ENCODE assay signal across 8 cellular contexts in genomic region chr11:65121447-65121864, GRCh38. TPM values are rescaled to one million over a fixed set of nuclear protein-coding genes. Genes with fewer than 3 reads are reported as not detected.
DNase-seq lines count a peak whose midpoint lies in the region; ATAC-seq, FAIRE-seq and TF ChIP-seq lines count a peak whose summit lies in the region.

No MANE protein-coding gene starts in this region.

- H3K4me1 Mint-ChIP-seq in T-cell: peaks cover 47 to 61% (median 52%) of the 10 kb centered on the region in 3 donors

- ATAC-seq in T-cell (replicated peaks in 1 of 4) (no peak), pancreas (no peak), GM19463 (IDR thresholded peaks at IDR 0.05; ENCODE audit: unreplicated experiment) (no peak)

- WGBS in esophagus, 2 donors: 1% methylated on average over 22 of the region's 22 CpGs
- 0 to 2% methylated on average over 22 of the region's 22 CpGs for WGBS in pancreas, 2 donors

- POLR2A ChIA-PET in HEK293 (lab: Yijun Ruan, JAX) (interaction anchor here (0.7 to 3.2 kb wide), 20 partner anchors 9 to 343 kb away, joined by 3 to 57 read pairs (median 6); partner anchors contain the start of genes ARL2, CAPN1, CDCA5 and NEAT1), T-cell (lab: Charles Lee) (interaction anchor here (0.6 to 2.2 kb wide), 4 partner anchors 8 to 26 kb away, joined by 3 to 12 read pairs (median 6); partner anchors contain the start of genes SYVN1 (in 1 of the 2), TM7SF2 (in 1 of the 2) and VPS51 (in 1 of the 2))

- peak overlapping the region; percentile 55; the same call in 1 of the 2 replicates for H3K27ac ChIP-seq in HEK293 (ENCODE audit: extremely low read depth, low read depth, low read length)
- H3K27ac ChIP-seq in esophagus (ENCODE audit: low read depth in 2 of 2, low read length in 1 of 2): peak overlapping the region; percentile 94 to 98
- peak overlapping the region; percentile 77 to 90 (median 84) for H3K27ac ChIP-seq in pancreas

- peaks cover 49% of the 10 kb centered on the region for H3K36me3 Mint-ChIP-seq in T-cell

- peak overlapping the region; percentile 72 for H3K4me3 ChIP-seq in HEK293 (ENCODE audit: low read depth, low read length)
- peak overlapping the region; percentile 76 to 92 for H3K4me3 ChIP-seq in esophagus (ENCODE audit: low read depth in 1 of 2, low read length in 2 of 2)
- peak overlapping the region; percentile 63 to 95 (median 78) for H3K4me3 ChIP-seq in pancreas

- H3K4me1 ChIP-seq in HEK293 (ENCODE audit: control insufficient read depth, insufficient read depth, low read length) (peaks cover 3% of the 10 kb centered on the region; the same call in 1 of the 2 replicates), esophagus (ENCODE audit: control insufficient read depth in 2 of 2, insufficient read depth in 2 of 2, low read length in 1 of 2) (peaks cover 0 to 2% of the 10 kb centered on the region in 2 donors), pancreas (peaks cover 4 to 16% (median 9%) of the 10 kb centered on the region in 3 donors)

- H3K36me3 ChIP-seq in HEK293 (ENCODE audit: control insufficient read depth in 2 of 2, insufficient read depth in 1 of 2, low read length in 2 of 2) (peaks cover 3 to 61% of the 10 kb centered on the region in 2 experiments; a peak in 2 of 3 replicates), esophagus (ENCODE audit: control insufficient read depth in 2 of 2, insufficient read depth in 2 of 2, low read length in 1 of 2) (peaks cover 11 to 24% of the 10 kb centered on the region in 2 donors), pancreas (peaks cover 3 to 31% (median 17%) of the 10 kb centered on the region in 3 donors)

- no peak for FAIRE-seq in pancreas (lab: Jason Lieb, UNC)

- H3K9me3 Mint-ChIP-seq in T-cell: no peaks in the 10 kb centered on the region

- TF ChIP-seq CTCF in HEK293 (tag by site-specific recombination; IDR thresholded peaks at IDR 0.05) (no peak), pancreas (IDR thresholded peaks at IDR 0.05) (no peak)

- H3K4me3 Mint-ChIP-seq in T-cell: peak overlapping the region; percentile 96 to 100 (median 96)

- intact Hi-C loops in pancreas (cut with DNase I): no loop called here

- DNase-seq in T-cell (peak in 2 of 34 experiments; percentile 25 to 35), pancreas (peak in 4 of 6 donors; percentile 34 to 66 (median 55)), GF-D8 (lab: John Stamatoyannopoulos, UW) (no peak), hippocampal formation (lab: John Stamatoyannopoulos, UW) (no peak), NCI-H1694 treated with DMSO at 0.1 percent for 48 hours (lab: John Stamatoyannopoulos, UW) (no peak)

- H3K27ac Mint-ChIP-seq in T-cell: peak overlapping the region; percentile 98 to 100

- H3K9me3 ChIP-seq in HEK293 (ENCODE audit: control insufficient read depth, insufficient read depth, low read depth, low read length) (no peaks in the 10 kb centered on the region), esophagus (ENCODE audit: control insufficient read depth in 2 of 2, insufficient read depth in 1 of 2, low read depth in 1 of 2, low read length in 1 of 2) (no peaks in the 10 kb centered on the region), pancreas (no peaks in the 10 kb centered on the region)

- H3K27me3 Mint-ChIP-seq in T-cell: no peaks in the 10 kb centered on the region

- CTCF ChIA-PET in HEK293 (lab: Yijun Ruan, JAX) (interaction anchor here (0.7 to 3.4 kb wide), 6 partner anchors 10 to 234 kb away, joined by 3 to 37 read pairs (median 4); partner anchors contain the start of genes CDC42EP2 and TM7SF2), T-cell (lab: Charles Lee) (interaction anchor here in 1 of 2 donors (0.8 to 2.3 kb wide), 6 partner anchors 8 to 59 kb away, joined by 3 to 13 read pairs (median 7); partner anchors contain the start of genes CDCA5 and TM7SF2)

- H3K27me3 ChIP-seq in esophagus (ENCODE audit: control insufficient read depth in 1 of 2, insufficient read depth in 2 of 2, low read length in 2 of 2): no peaks in the 10 kb centered on the region
- H3K27me3 ChIP-seq in pancreas: no peaks in the 10 kb centered on the region

TF ChIP-seq in HEK293, 187 proteins besides CTCF, POLR2A, EP300 and RAD21:
- TF ChIP-seq PRDM10 (tag by site-specific recombination; IDR thresholded peaks at IDR 0.05) (peak; percentile 39; the same call in 1 of the 2 replicates), ZNF660 (tag by site-specific recombination; IDR thresholded peaks at IDR 0.05) (no peak)

RNA-seq across cellular contexts. Expression of gene FAU, which starts 0.5 kb away (rescaled TPM):
- 1,000 to 10,000 TPM; 1,477 to 1,924 (median 1,724) TPM for total RNA-seq in T-cell
- polyA plus RNA-seq in esophagus: 100 to 1,000 TPM; 789 to 817 TPM
- 100 to 1,000 TPM; 493 to 810 (median 529) TPM for total RNA-seq in pancreas
- polyA plus RNA-seq in pancreas: 100 to 1,000 TPM; 530 to 652 TPM

RNA-seq across cellular contexts. Expression of gene MRPL49, which starts 0.7 kb away (rescaled TPM):
- total RNA-seq in T-cell (10 to 100 TPM; 48.3 to 58.8 (median 55.1) TPM), pancreas (10 to 100 TPM; 13.9 to 31.2 (median 21.4) TPM)
- polyA plus RNA-seq in esophagus (10 to 100 TPM; 18.9 to 44.3 TPM), pancreas (10 to 100 TPM; 10.3 to 30.3 TPM)

RNA-seq across cellular contexts. Expression of gene ZNHIT2, which starts 4.0 kb away (rescaled TPM):
- 10 to 100 TPM in 3 of 5 donors, 1 to 10 TPM in 2; 7.0 to 20.4 (median 18.1) TPM for total RNA-seq in T-cell
- polyA plus RNA-seq in esophagus: 10 to 100 TPM; 12.4 to 13.3 TPM
- total RNA-seq in pancreas: 10 to 100 TPM in 1 of 6 donors, 1 to 10 TPM in 5; 4.3 to 11.7 (median 7.1) TPM
- 10 to 100 TPM; 14.0 to 17.8 TPM for polyA plus RNA-seq in pancreas

RNA-seq across cellular contexts. Expression of gene TM7SF2, which starts 9.8 kb away (rescaled TPM):
- 10 to 100 TPM; 23.7 to 34.2 (median 28.6) TPM for total RNA-seq in T-cell
- polyA plus RNA-seq in esophagus: 10 to 100 TPM; 48.3 to 68.3 TPM
- 100 to 1,000 TPM in 1 of 6 donors, 10 to 100 TPM in 5; 12.8 to 176 (median 43.4) TPM for total RNA-seq in pancreas
- 100 to 1,000 TPM in 1 of 2 donors, 10 to 100 TPM in 1; 76.8 to 203 TPM for polyA plus RNA-seq in pancreas

RNA-seq across cellular contexts. Expression of gene SYVN1, which starts 12.9 kb away (rescaled TPM):
- total RNA-seq in T-cell: 10 to 100 TPM; 63.8 to 77.7 (median 68.8) TPM
- polyA plus RNA-seq in esophagus: 10 to 100 TPM; 16.4 to 17.8 TPM
- total RNA-seq in pancreas: 10 to 100 TPM; 47.5 to 98.2 (median 66.3) TPM
- polyA plus RNA-seq in pancreas: 10 to 100 TPM; 63.4 to 64.8 TPM

Comparison
In these comparisons a context has a peak if more than half of its experiments do, and no peak if none do; other contexts are left out.
1. DNase-seq: peak in pancreas (4 of 6); none in GF-D8 (single experiment), hippocampal formation (0 of 2) and NCI-H1694 treated with DMSO at 0.1 percent for 48 hours (single experiment).
2. Peak in every context shown above with its lines, with median percentiles within 50 percentile points of each other: H3K27ac ChIP-seq and H3K4me3 ChIP-seq.